ENCODE assay signal across 14 cellular contexts in the genomic region with DNA sequence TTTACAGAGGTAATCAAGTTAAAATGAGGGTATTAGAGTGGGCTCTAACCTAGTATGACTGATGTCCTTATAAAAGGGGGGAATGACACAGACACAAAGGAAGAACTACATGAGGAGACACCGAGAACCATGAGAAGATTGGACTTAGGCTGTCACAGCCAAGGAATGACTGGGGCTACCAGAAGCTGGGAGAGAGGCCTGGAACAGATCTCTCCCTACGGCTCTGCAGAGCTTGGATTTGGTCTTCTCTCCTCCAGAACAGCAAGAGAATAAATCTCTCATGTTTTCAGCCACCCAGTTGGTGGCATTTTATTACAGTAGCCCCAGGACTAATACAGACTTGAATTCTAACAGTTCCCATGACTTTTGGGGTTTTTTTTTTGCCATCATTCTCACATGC.
"Had no signal": no experiment of that assay in that cellular context is flagged by ENCODE, and none has a peak within 500 bp of the region (broad histone marks: within the 10 kb centered on the region; RNA-seq: fewer than 3 reads in every experiment).

No MANE protein-coding gene starts in this region.

- H3K9me3 ChIP-seq: body of pancreas had no signal

- H3K4me3 ChIP-seq: body of pancreas had no signal

- H3K27me3 ChIP-seq: body of pancreas had no signal

- H3K4me1 ChIP-seq: body of pancreas had no signal

- ATAC-seq: activated CD8-positive, alpha-beta T cell treated with anti-CD3 and anti-CD28 coated beads for 36 hours; activated naive CD4-positive, alpha-beta T cell treated with anti-CD3 and anti-CD28 coated beads, Interleukin-2, amount 50 U/mL, for 72 hours; body of pancreas; left colon; natural killer cell treated with Interleukin-12 subunit alpha and Interleukin-12 subunit beta and Interleukin-15 and Interleukin-18, amount 100 ng/mL, for 72 hours had no signal

- H3K27ac ChIP-seq: body of pancreas had no signal

- DNase-seq: activated B cell treated with CpG ODN at 0.5 μM for 24 hours; activated CD4-positive, alpha-beta T cell treated with anti-CD3 and anti-CD28 coated beads for 48 hours; activated CD8-positive, alpha-beta T cell treated with anti-CD3 and anti-CD28 coated beads for 36 hours; activated effector memory CD4-positive, alpha-beta T cell treated with anti-CD3 and anti-CD28 coated beads, Interleukin-2, amount 50 U/mL, for 16 hours; activated T-cell treated with anti-CD3 and anti-CD28 coated beads, Interleukin-2, amount 50 U/mL, for 48 hours; body of pancreas; cortex of kidney; effector CD8-positive, alpha-beta T cell; foreskin melanocyte; left colon; stimulated activated CD4-positive, alpha-beta T cell treated with anti-CD3 and anti-CD28 coated beads, Interleukin-1b, Interleukin-23, amount 100 ng/mL, for 48 hours; SW 1271 had no signal
